In the genomic region with DNA sequence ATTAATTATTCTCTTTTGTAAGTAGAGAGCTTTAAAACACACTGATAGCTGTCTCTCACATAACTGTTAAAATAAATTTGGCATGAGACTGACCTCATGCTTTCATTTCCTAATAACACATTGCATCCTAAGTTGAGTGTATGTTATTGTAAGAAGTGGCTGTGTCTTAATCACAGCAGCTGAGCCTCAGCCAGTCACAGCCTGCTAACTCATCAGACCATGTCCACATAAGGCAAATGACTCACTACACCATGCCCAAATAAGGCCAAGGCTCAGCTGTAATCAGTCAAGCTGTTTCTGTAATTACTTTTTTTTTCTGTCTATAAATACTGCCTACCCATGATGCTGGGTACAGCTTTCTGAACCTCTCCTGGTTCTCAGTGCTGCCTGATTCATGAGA, we compare ENCODE assay signal across 12 cellular contexts.
DNase-seq lines count a peak whose midpoint lies in the region; ATAC-seq and TF ChIP-seq lines count a peak whose summit lies in the region.
"Had no signal": no experiment of that assay in that cellular context is flagged by ENCODE, and none has a peak within 500 bp of the region (broad histone marks: within the 10 kb centered on the region; RNA-seq: fewer than 3 reads in every experiment).

No MANE protein-coding gene starts in this region.

- H3K9me3 ChIP-seq in WERI-Rb-1 (ENCODE audit: severe bottlenecking), result no peaks in the 10 kb centered on the region

- peak; percentile 10 for DNase-seq in WERI-Rb-1
- DNase-seq in renal cortical epithelial cell (ENCODE audit: low read depth), result peak; percentile 98
- no peak for DNase-seq in NCI-H1694 treated with DMSO at 0.1 percent for 48 hours (lab: John Stamatoyannopoulos, UW)
- DNase-seq: effector CD4-positive, alpha-beta T cell; NCI-H1930; T-helper 17 cell had no signal

- no peak overlapping the region for H3K27ac ChIP-seq in WERI-Rb-1

- H3K4me3 ChIP-seq in WERI-Rb-1 (ENCODE audit: low read depth, low read length), result no peak overlapping the region
- H3K4me3 ChIP-seq: lung had no signal

- no peaks in the 10 kb centered on the region for H3K27me3 ChIP-seq in WERI-Rb-1 (ENCODE audit: insufficient read depth, low read depth, severe bottlenecking)

- no peak for TF ChIP-seq CTCF in WERI-Rb-1 (IDR thresholded peaks at IDR 0.05; ENCODE audit: low read depth, low read length)

- no peaks in the 10 kb centered on the region for H3K36me3 ChIP-seq in WERI-Rb-1

- ATAC-seq in GM19351 (IDR thresholded peaks at IDR 0.05; ENCODE audit: unreplicated experiment) (peak; percentile 97), HG03432 (IDR thresholded peaks at IDR 0.05; ENCODE audit: unreplicated experiment) (peak; percentile 78), HG02763 (IDR thresholded peaks at IDR 0.05; ENCODE audit: unreplicated experiment) (no peak), HG03025 (IDR thresholded peaks at IDR 0.05; ENCODE audit: low FRiP score, unreplicated experiment) (no peak)
- ATAC-seq: activated T-helper 17 cell treated with anti-CD3 and anti-CD28 coated beads, Interleukin-2, amount 50 U/mL, for 72 hours; T-helper 17 cell had no signal

Comparison
In these comparisons a context has a peak if more than half of its experiments do, and no peak if none do; other contexts are left out.
1. ATAC-seq: peak in GM19351 (single experiment) and HG03432 (single experiment); none in HG02763 (single experiment) and HG03025 (single experiment).